ENCODE assay signal across 16 cellular contexts in the genomic region with DNA sequence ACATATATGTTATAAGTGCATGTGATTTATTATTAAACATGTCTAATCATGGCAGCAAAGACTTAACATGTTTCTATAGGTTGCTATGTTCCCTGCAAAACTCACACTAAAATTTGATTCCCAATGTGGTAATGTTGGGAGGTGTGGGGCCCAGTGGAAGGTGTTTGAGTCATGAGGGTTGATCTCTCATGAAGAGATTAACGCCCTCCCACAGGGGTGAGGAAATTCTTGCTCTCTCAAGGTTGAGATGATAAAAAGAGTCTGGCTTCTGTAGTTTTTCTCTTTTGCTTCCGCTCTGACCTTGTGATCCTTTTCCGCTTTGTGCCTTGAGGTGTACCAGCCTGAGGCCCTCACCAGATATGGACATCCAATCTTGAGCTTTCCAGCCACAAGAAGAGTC.
A peak's percentile ranks its signal among the peaks of the same experiment; 100 is the strongest.
DNase-seq lines count a peak whose midpoint lies in the region; TF ChIP-seq lines count a peak whose summit lies in the region.
"Had no signal": no experiment of that assay in that cellular context is flagged by ENCODE, and none has a peak within 500 bp of the region (broad histone marks: within the 10 kb centered on the region; RNA-seq: fewer than 3 reads in every experiment).

No MANE protein-coding gene starts in this region.

- intact Hi-C loops in A673 (cut with micrococcal nuclease; ENCODE audit: unreplicated experiment), result no loop called here

- H2BK120ac ChIP-seq in mesendoderm (ENCODE audit: low read depth, low read length), result no peak overlapping the region

- H3K4me3 ChIP-seq in A673 (ENCODE audit: low read depth, low read length, poor library complexity, severe bottlenecking) (no peak overlapping the region), epithelial cell of esophagus (ENCODE audit: low read length) (no peak overlapping the region), mesendoderm (ENCODE audit: low read length) (no peak overlapping the region), right atrium auricular region (no peak overlapping the region)

- H3K9me3 ChIP-seq in A673 (ENCODE audit: low read depth, low read length, poor library complexity, severe bottlenecking), result no peaks in the 10 kb centered on the region
- no peaks in the 10 kb centered on the region for H3K9me3 ChIP-seq in right atrium auricular region

- no peaks in the 10 kb centered on the region for H3K27me3 ChIP-seq in A673 (replicated peaks; ENCODE audit: insufficient read depth, low read depth, low read length, poor library complexity)
- no peaks in the 10 kb centered on the region for H3K27me3 ChIP-seq in mesendoderm (ENCODE audit: insufficient read depth, low read length, poor library complexity)
- H3K27me3 ChIP-seq in right atrium auricular region, result no peaks in the 10 kb centered on the region

- no peak overlapping the region for H3K23ac ChIP-seq in mesendoderm (ENCODE audit: low read length)

- H3K9ac ChIP-seq in mesendoderm (ENCODE audit: low read length), result no peak overlapping the region

- H3K36me3 ChIP-seq in A673 (ENCODE audit: insufficient read depth, low read length, poor library complexity, severe bottlenecking), result no peaks in the 10 kb centered on the region
- H3K36me3 ChIP-seq in mesendoderm (ENCODE audit: control insufficient read depth, insufficient read depth, low read length), result no peaks in the 10 kb centered on the region
- H3K36me3 ChIP-seq in right atrium auricular region, result no peaks in the 10 kb centered on the region

- TF ChIP-seq CTCF in A673 (conservative IDR thresholded peaks at IDR 0.05; ENCODE audit: low read depth, low read length) (no peak), epithelial cell of esophagus (IDR thresholded peaks at IDR 0.05; ENCODE audit: insufficient read depth, low read depth, low read length, missing control alignments) (no peak), right atrium auricular region (IDR thresholded peaks at IDR 0.05) (no peak)

- H3K79me1 ChIP-seq in mesendoderm (ENCODE audit: low read length), result no peaks in the 10 kb centered on the region

- H3K27ac ChIP-seq in A673 (ENCODE audit: low read depth, low read length, poor library complexity, severe bottlenecking) (no peak overlapping the region), mesendoderm (ENCODE audit: low read depth, low read length) (peak overlapping the region; percentile 92), right atrium auricular region (no peak overlapping the region)
- H3K27ac ChIP-seq: 22Rv1 had no signal

- peak overlapping the region; percentile 60 for H3K18ac ChIP-seq in mesendoderm (ENCODE audit: low read length)

- POLR2A ChIA-PET in A673 (lab: Charles Lee; ENCODE audit: low non-redundant PET), result no interaction called here

- no peak overlapping the region for H4K5ac ChIP-seq in mesendoderm (ENCODE audit: low read length)

- peak overlapping the region; percentile 74 for H3K56ac ChIP-seq in mesendoderm (ENCODE audit: low read length)

- no peak overlapping the region for H2BK15ac ChIP-seq in mesendoderm (replicated peaks; ENCODE audit: low read depth)

- H4K8ac ChIP-seq in mesendoderm (ENCODE audit: low read depth, low read length), result no peak overlapping the region

- WGBS in mesendoderm (ENCODE audit: extremely low coverage, insufficient coverage, low lambda C conversion rate), result no CpG with 5 or more reads among the region's 3 CpGs

- peak overlapping the region; percentile 55 for H3K4ac ChIP-seq in mesendoderm (ENCODE audit: low read depth, low read length)

- H2AK5ac ChIP-seq in mesendoderm (ENCODE audit: low read length), result no peak overlapping the region

- H2BK5ac ChIP-seq in mesendoderm (ENCODE audit: low read length), result peak overlapping the region; percentile 97

- H3K79me2 ChIP-seq in mesendoderm (ENCODE audit: control insufficient read depth, insufficient read depth, low read length), result no peaks in the 10 kb centered on the region

- BruUV-seq in A673 (replicated peaks; lab: Mats Ljungman, UMichigan), result no TSS peak

- CTCF ChIA-PET in A673 (lab: Charles Lee), result no interaction called here

- H3K4me1 ChIP-seq in A673 (ENCODE audit: insufficient read depth, low read length, poor library complexity, severe bottlenecking) (no peaks in the 10 kb centered on the region), mesendoderm (ENCODE audit: control insufficient read depth, low read depth, low read length) (no peaks in the 10 kb centered on the region), right atrium auricular region (no peaks in the 10 kb centered on the region)

- no peak overlapping the region for H3K4me2 ChIP-seq in mesendoderm (ENCODE audit: low read length)

- peak; percentile 33 for DNase-seq in A673 (ENCODE audit: low spot score)
- DNase-seq in NCI-H226, result peak; percentile 80
- peak; percentile 17 for DNase-seq in epithelial cell of esophagus (ENCODE audit: low read depth)
- DNase-seq in mesendoderm, result peak; percentile 97
- DNase-seq in activated naive CD4-positive, alpha-beta T cell treated with anti-CD3 and anti-CD28 coated beads, Interleukin-2, amount 50 U/mL, for 16 hours, result no peak
- no peak for DNase-seq in anterior cingulate cortex (lab: John Stamatoyannopoulos, UW)
- DNase-seq in NCI-H82 (lab: John Stamatoyannopoulos, UW), result no peak
- DNase-seq in right atrium auricular region (ENCODE audit: low spot score), result no peak
- DNase-seq: DMS79 treated with DMSO at 0.1 percent for 48 hours, KG1, NCI-H1694 treated with DMSO at 0.1 percent for 48 hours, NCI-H510A treated with DMSO at 0.1 percent for 48 hours, NCI-H774, OCI-M1, SHP77 treated with DMSO at 0.1 percent for 48 hours had no signal

Comparison
In these comparisons a context has a peak if more than half of its experiments do, and no peak if none do; other contexts are left out.
1. DNase-seq: peak in A673 (single experiment), NCI-H226 (single experiment), epithelial cell of esophagus (single experiment) and mesendoderm (single experiment); none in activated naive CD4-positive, alpha-beta T cell treated with anti-CD3 and anti-CD28 coated beads, Interleukin-2, amount 50 U/mL, for 16 hours (single experiment), anterior cingulate cortex (0 of 58), NCI-H82 (single experiment) and right atrium auricular region (single experiment).